Comparison of ENCODE assay signal across 7 cellular contexts in genomic region chr4:118575721-118576120, GRCh38.
DNase-seq lines count a peak whose midpoint lies in the region; FAIRE-seq and TF ChIP-seq lines count a peak whose summit lies in the region.
"Not testable (repeated sequence)": the region's sequence is repeated elsewhere in the genome, so short reads cannot be mapped to it uniquely, and the experiment has no call there.

No MANE protein-coding gene starts in this region.

- not testable (repeated sequence) for TF ChIP-seq POLR2A in GM12892 (IDR thresholded peaks at IDR 0.05; ENCODE audit: low read depth, low read length)

- H3K9me3 Mint-ChIP-seq in astrocyte (ENCODE audit: unreplicated experiment); osteocyte (ENCODE audit: unreplicated experiment): not testable (repeated sequence)

- TF ChIP-seq CTCF in astrocyte (IDR thresholded peaks at IDR 0.05; ENCODE audit: insufficient read depth, low read depth, low read length); keratinocyte (optimal IDR thresholded peaks at IDR 0.05 in 1 of 3, IDR thresholded peaks at IDR 0.05 in 1 of 3, conservative IDR thresholded peaks at IDR 0.05 in 1 of 3; ENCODE audit: extremely low read depth in 1 of 3, insufficient read depth in 2 of 3, low read length in 3 of 3); osteocyte (IDR thresholded peaks at IDR 0.05): not testable (repeated sequence)

- dilution Hi-C loops in keratinocyte (cut with MboI; ENCODE audit: extremely low pct_ligation_motif_present, low sequenced_read_pairs) = not testable (repeated sequence)

- H3K27me3 Mint-ChIP-seq in astrocyte (ENCODE audit: low read depth, unreplicated experiment); osteocyte (ENCODE audit: unreplicated experiment): not testable (repeated sequence)

- not testable (repeated sequence) for H3K4me3 Mint-ChIP-seq in astrocyte (ENCODE audit: unreplicated experiment); osteocyte (ENCODE audit: unreplicated experiment)

- H3K36me3 Mint-ChIP-seq in astrocyte (ENCODE audit: low read depth, unreplicated experiment); osteocyte (ENCODE audit: unreplicated experiment): not testable (repeated sequence)

- not testable (repeated sequence) for H3K4me2 ChIP-seq in astrocyte (ENCODE audit: low read length); keratinocyte (ENCODE audit: control insufficient read depth, extremely low read depth, insufficient read depth, low read depth, low read length)

- H2AFZ ChIP-seq in astrocyte (ENCODE audit: low read depth, low read length); keratinocyte (ENCODE audit: control insufficient read depth, low read length): not testable (repeated sequence)

- H3K27ac ChIP-seq in SJCRH30 = 0 out of 2 replicates have a peak overlapping the region, but pooled peaks have one; percentile 14
- H3K27ac ChIP-seq in astrocyte (ENCODE audit: low read depth, low read length); keratinocyte (ENCODE audit: control insufficient read depth, insufficient read depth, low read length): not testable (repeated sequence)

- H3K4me1 Mint-ChIP-seq in astrocyte (ENCODE audit: low read depth, unreplicated experiment) (peaks cover 15% of the 10 kb centered on the region), osteocyte (ENCODE audit: unreplicated experiment) (peaks cover 26% of the 10 kb centered on the region)

- H3K27ac Mint-ChIP-seq in astrocyte (ENCODE audit: unreplicated experiment) (peak overlapping the region; percentile 41), osteocyte (ENCODE audit: unreplicated experiment) (peak overlapping the region; percentile 48)

- not testable (repeated sequence) for H3K9ac ChIP-seq in astrocyte (ENCODE audit: low read length); keratinocyte (ENCODE audit: control insufficient read depth, extremely low read depth, insufficient read depth, low read length)

- H3K9me3 ChIP-seq in SJCRH30 (replicated peaks); astrocyte (ENCODE audit: insufficient read depth, low read depth, low read length); keratinocyte (ENCODE audit: control insufficient read depth, low read depth, low read length): not testable (repeated sequence)

- not testable (repeated sequence) for H4K20me1 ChIP-seq in astrocyte (ENCODE audit: insufficient read depth, low read length); keratinocyte (ENCODE audit: control insufficient read depth, extremely low read depth, insufficient read depth, low read length)

- H3K4me1 ChIP-seq in SJCRH30; astrocyte (ENCODE audit: insufficient read depth, low read length); keratinocyte (ENCODE audit: control insufficient read depth, extremely low read depth, insufficient read depth, low read length): not testable (repeated sequence)

- not testable (repeated sequence) for H3K79me2 ChIP-seq in astrocyte (ENCODE audit: insufficient read depth, low read length); keratinocyte (ENCODE audit: control insufficient read depth, insufficient read depth, low read length)

- H3K4me3 ChIP-seq in SJCRH30; astrocyte (ENCODE audit: insufficient read depth, low read depth, low read length); keratinocyte (ENCODE audit: control insufficient read depth in 2 of 3, extremely low read depth in 1 of 3, insufficient read depth in 2 of 3, low read depth in 1 of 3, low read length in 3 of 3): not testable (repeated sequence)

- not testable (repeated sequence) for H3K27me3 ChIP-seq in SJCRH30; astrocyte (ENCODE audit: insufficient read depth, low read length); keratinocyte (ENCODE audit: control insufficient read depth, extremely low read depth, insufficient read depth, low read length)

- DNase-seq in GM12892 (ENCODE audit: insufficient read length); GM19239 (ENCODE audit: insufficient read length, low spot score); SJCRH30; astrocyte (ENCODE audit: low read depth); keratinocyte (ENCODE audit: low read depth, low spot score); osteocyte (ENCODE audit: extremely low spot score, unreplicated experiment): not testable (repeated sequence)
- peak; percentile 34 for DNase-seq in myocyte (ENCODE audit: low read depth)

- FAIRE-seq in GM12892 (lab: Jason Lieb, UNC) (peak; percentile 50), GM19239 (lab: Jason Lieb, UNC) (peak; percentile 76), astrocyte (lab: Jason Lieb, UNC) (peak; percentile 87), keratinocyte (lab: Jason Lieb, UNC) (peak; percentile 91)

- not testable (repeated sequence) for H3K9me1 ChIP-seq in keratinocyte (ENCODE audit: control insufficient read depth, extremely low read depth, insufficient read depth, low read length)

- not testable (repeated sequence) for H3K36me3 ChIP-seq in SJCRH30; astrocyte (ENCODE audit: insufficient read depth, low read length); keratinocyte (ENCODE audit: control insufficient read depth in 2 of 2, extremely low read depth in 1 of 2, insufficient read depth in 2 of 2, low read length in 2 of 2)
